Comparison of ENCODE assay signal across 10 cellular contexts in the genomic region with DNA sequence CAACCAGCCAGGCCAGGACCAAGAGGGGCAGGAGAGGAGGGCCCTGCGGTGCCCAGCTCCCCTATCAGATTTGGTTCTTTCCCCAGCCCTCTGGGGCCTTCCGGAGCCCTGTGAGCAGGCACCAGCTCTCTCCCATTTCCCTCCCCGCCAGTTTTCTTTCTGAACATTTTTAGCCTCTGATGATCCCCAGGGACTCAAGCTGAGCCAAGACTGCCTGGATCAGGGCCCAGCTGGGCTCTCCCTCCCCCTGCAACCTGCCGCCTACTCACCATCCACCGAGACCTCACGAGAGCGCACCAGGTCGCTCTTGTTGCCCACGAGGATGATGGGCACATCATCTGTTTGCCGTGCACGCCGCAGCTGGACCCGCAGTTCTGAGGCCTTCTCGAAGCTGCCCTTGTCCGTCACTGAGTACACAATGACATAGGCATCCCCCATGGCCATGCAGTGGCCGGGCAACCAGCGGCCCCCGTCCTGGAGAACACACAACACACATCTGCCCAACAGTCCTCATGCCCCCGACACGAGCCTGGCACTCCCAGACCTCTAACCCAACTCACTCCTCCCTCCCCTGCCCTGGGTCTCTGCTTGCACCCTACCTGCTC. TPM values are rescaled to one million over a fixed set of nuclear protein-coding genes. Genes with fewer than 3 reads are reported as not detected.
DNase-seq lines count a peak whose midpoint lies in the region; ATAC-seq and TF ChIP-seq lines count a peak whose summit lies in the region.
"Had no signal": no experiment of that assay in that cellular context is flagged by ENCODE, and none has a peak within 500 bp of the region (broad histone marks: within the 10 kb centered on the region; RNA-seq: fewer than 3 reads in every experiment).

No MANE protein-coding gene starts in this region.

- H3K9me3 ChIP-seq in HEK293 (ENCODE audit: control insufficient read depth, insufficient read depth, low read depth, low read length) (no peaks in the 10 kb centered on the region), WERI-Rb-1 (ENCODE audit: severe bottlenecking) (no peaks in the 10 kb centered on the region), heart right ventricle (no peaks in the 10 kb centered on the region)

- 22 to 35% methylated on average over 20 of the region's 20 CpGs for WGBS in heart right ventricle, 2 donors

- no peaks in the 10 kb centered on the region for H3K9me3 Mint-ChIP-seq in stimulated activated effector memory CD8-positive, alpha-beta T cell treated with anti-CD3 and anti-CD28 coated beads, Interleukin-12 subunit alpha, Interleukin-12 subunit beta, amount 100 ng/mL, for 72 hours
- H3K9me3 Mint-ChIP-seq in activated CD4-positive, alpha-beta T cell treated with anti-CD3 and anti-CD28 coated beads, Interleukin-2, amount 10 ng/mL, durations not matched to agents 24 days and 14 days: no peaks in the 10 kb centered on the region
- no peaks in the 10 kb centered on the region for H3K9me3 Mint-ChIP-seq in stimulated activated naive CD8-positive, alpha-beta T cell treated with anti-CD3 and anti-CD28 coated beads, Interleukin-15, amount 100 ng/mL, for 72 hours
- no peaks in the 10 kb centered on the region for H3K9me3 Mint-ChIP-seq in activated CD4-positive, alpha-beta memory T cell treated with anti-CD3 and anti-CD28 coated beads, Interleukin-2, amount 10 ng/mL, durations not matched to agents 7 days and 5 days
- H3K9me3 Mint-ChIP-seq: activated T-helper 1 cell treated with anti-CD3 and anti-CD28 coated beads, Interleukin-12 subunit alpha, Interleukin-12 subunit beta, Interleukin-2, Interleukin-4 antibody, amounts not matched to agents 30 ng/mL and 10 ng/mL and 1 ng/mL, durations not matched to agents 14 hours and 24 hours and 36 hours had no signal

- H3K36me3 ChIP-seq in HEK293 (ENCODE audit: control insufficient read depth in 2 of 2, insufficient read depth in 1 of 2, low read length in 2 of 2): no peaks in the 10 kb centered on the region
- peaks cover 36% of the 10 kb centered on the region for H3K36me3 ChIP-seq in WERI-Rb-1
- peaks cover 0 to 14% (median 0%) of the 10 kb centered on the region in 9 donors for H3K36me3 ChIP-seq in heart right ventricle

- H3K36me3 Mint-ChIP-seq in stimulated activated effector memory CD8-positive, alpha-beta T cell treated with anti-CD3 and anti-CD28 coated beads, Interleukin-12 subunit alpha, Interleukin-12 subunit beta, amount 100 ng/mL, for 72 hours: no peaks in the 10 kb centered on the region
- no peaks in the 10 kb centered on the region for H3K36me3 Mint-ChIP-seq in activated CD4-positive, alpha-beta T cell treated with anti-CD3 and anti-CD28 coated beads, Interleukin-2, amount 10 ng/mL, durations not matched to agents 24 days and 14 days (ENCODE audit: low read depth)
- H3K36me3 Mint-ChIP-seq in activated CD4-positive, alpha-beta memory T cell treated with anti-CD3 and anti-CD28 coated beads, Interleukin-2, amount 10 ng/mL, durations not matched to agents 7 days and 5 days (ENCODE audit: low read depth): no peaks in the 10 kb centered on the region

- peaks cover 38% of the 10 kb centered on the region for H3K27me3 Mint-ChIP-seq in activated CD4-positive, alpha-beta T cell treated with anti-CD3 and anti-CD28 coated beads, Interleukin-2, amount 10 ng/mL, durations not matched to agents 24 days and 14 days
- peaks cover 73% of the 10 kb centered on the region for H3K27me3 Mint-ChIP-seq in stimulated activated naive CD8-positive, alpha-beta T cell treated with anti-CD3 and anti-CD28 coated beads, Interleukin-15, amount 100 ng/mL, for 72 hours
- H3K27me3 Mint-ChIP-seq in activated CD4-positive, alpha-beta memory T cell treated with anti-CD3 and anti-CD28 coated beads, Interleukin-2, amount 10 ng/mL, durations not matched to agents 7 days and 5 days: peaks cover 50% of the 10 kb centered on the region

- H3K27me3 ChIP-seq in WERI-Rb-1 (ENCODE audit: insufficient read depth, low read depth, severe bottlenecking): no peaks in the 10 kb centered on the region
- H3K27me3 ChIP-seq in heart right ventricle: peaks cover 0 to 63% (median 21%) of the 10 kb centered on the region in 7 donors

- CTCF ChIA-PET in HEK293 (lab: Yijun Ruan, JAX): interaction anchor here (15.1 kb wide), 1 partner anchor 25 kb away, joined by 268 read pairs; no protein-coding TSS in a partner anchor
- CTCF ChIA-PET in activated CD4-positive, alpha-beta memory T cell treated with anti-CD3 and anti-CD28 coated beads, Interleukin-2, amount 10 ng/mL, durations not matched to agents 7 days and 5 days (lab: Charles Lee): no interaction called here

- H3K4me1 ChIP-seq in HEK293 (ENCODE audit: control insufficient read depth, insufficient read depth, low read length): no peaks in the 10 kb centered on the region; the same call in 1 of the 2 replicates
- H3K4me1 ChIP-seq in heart right ventricle: peaks cover 10 to 91% (median 41%) of the 10 kb centered on the region in 9 donors

- DNase-seq in WERI-Rb-1: peak; percentile 60
- DNase-seq in heart right ventricle: peak; percentile 67 to 78
- DNase-seq in stimulated activated effector memory CD8-positive, alpha-beta T cell treated with anti-CD3 and anti-CD28 coated beads, Interleukin-12 subunit alpha, Interleukin-12 subunit beta, amount 100 ng/mL, for 72 hours (ENCODE audit: low spot score in 2 of 2): no peak
- no peak for DNase-seq in activated CD4-positive, alpha-beta T cell treated with anti-CD3 and anti-CD28 coated beads, Interleukin-2, amount 10 ng/mL, durations not matched to agents 24 days and 14 days
- DNase-seq in stimulated activated naive CD8-positive, alpha-beta T cell treated with anti-CD3 and anti-CD28 coated beads, Interleukin-15, amount 100 ng/mL, for 72 hours: no peak
- no peak for DNase-seq in activated CD4-positive, alpha-beta memory T cell treated with anti-CD3 and anti-CD28 coated beads, Interleukin-2, amount 10 ng/mL, durations not matched to agents 7 days and 5 days

- TF ChIP-seq CTCF in HEK293 (tag by site-specific recombination; IDR thresholded peaks at IDR 0.05) (no peak), WERI-Rb-1 (IDR thresholded peaks at IDR 0.05; ENCODE audit: low read depth, low read length) (no peak), heart right ventricle (IDR thresholded peaks at IDR 0.05) (no peak)

- peaks cover 34% of the 10 kb centered on the region for H3K4me1 Mint-ChIP-seq in stimulated activated effector memory CD8-positive, alpha-beta T cell treated with anti-CD3 and anti-CD28 coated beads, Interleukin-12 subunit alpha, Interleukin-12 subunit beta, amount 100 ng/mL, for 72 hours
- peaks cover 24% of the 10 kb centered on the region for H3K4me1 Mint-ChIP-seq in activated CD4-positive, alpha-beta T cell treated with anti-CD3 and anti-CD28 coated beads, Interleukin-2, amount 10 ng/mL, durations not matched to agents 24 days and 14 days
- H3K4me1 Mint-ChIP-seq in stimulated activated naive CD8-positive, alpha-beta T cell treated with anti-CD3 and anti-CD28 coated beads, Interleukin-15, amount 100 ng/mL, for 72 hours: peaks cover 30% of the 10 kb centered on the region
- H3K4me1 Mint-ChIP-seq in activated CD4-positive, alpha-beta memory T cell treated with anti-CD3 and anti-CD28 coated beads, Interleukin-2, amount 10 ng/mL, durations not matched to agents 7 days and 5 days: peaks cover 22% of the 10 kb centered on the region

- H3K27ac ChIP-seq in HEK293 (ENCODE audit: extremely low read depth, low read depth, low read length) (no peak overlapping the region), WERI-Rb-1 (peak overlapping the region; percentile 78), heart right ventricle (peak overlapping the region; percentile 77 to 97 (median 90))

- H3K4me3 Mint-ChIP-seq in stimulated activated effector memory CD8-positive, alpha-beta T cell treated with anti-CD3 and anti-CD28 coated beads, Interleukin-12 subunit alpha, Interleukin-12 subunit beta, amount 100 ng/mL, for 72 hours: peak overlapping the region; percentile 69
- no peak overlapping the region for H3K4me3 Mint-ChIP-seq in activated CD4-positive, alpha-beta T cell treated with anti-CD3 and anti-CD28 coated beads, Interleukin-2, amount 10 ng/mL, durations not matched to agents 24 days and 14 days
- no peak overlapping the region for H3K4me3 Mint-ChIP-seq in stimulated activated naive CD8-positive, alpha-beta T cell treated with anti-CD3 and anti-CD28 coated beads, Interleukin-15, amount 100 ng/mL, for 72 hours
- H3K4me3 Mint-ChIP-seq in activated CD4-positive, alpha-beta memory T cell treated with anti-CD3 and anti-CD28 coated beads, Interleukin-2, amount 10 ng/mL, durations not matched to agents 7 days and 5 days: no peak overlapping the region

- peak in 7 of 8 donors; percentile 12 to 51 (median 31) for ATAC-seq in heart right ventricle
- ATAC-seq in stimulated activated effector memory CD8-positive, alpha-beta T cell treated with anti-CD3 and anti-CD28 coated beads, Interleukin-12 subunit alpha, Interleukin-12 subunit beta, amount 100 ng/mL, for 72 hours: no peak
- ATAC-seq in stimulated activated naive CD8-positive, alpha-beta T cell treated with anti-CD3 and anti-CD28 coated beads, Interleukin-15, amount 100 ng/mL, for 72 hours: no peak
- no peak for ATAC-seq in GM21423 (IDR thresholded peaks at IDR 0.05; ENCODE audit: unreplicated experiment)

- no peak overlapping the region for H3K27ac Mint-ChIP-seq in stimulated activated effector memory CD8-positive, alpha-beta T cell treated with anti-CD3 and anti-CD28 coated beads, Interleukin-12 subunit alpha, Interleukin-12 subunit beta, amount 100 ng/mL, for 72 hours
- no peak overlapping the region for H3K27ac Mint-ChIP-seq in activated CD4-positive, alpha-beta T cell treated with anti-CD3 and anti-CD28 coated beads, Interleukin-2, amount 10 ng/mL, durations not matched to agents 24 days and 14 days
- no peak overlapping the region for H3K27ac Mint-ChIP-seq in stimulated activated naive CD8-positive, alpha-beta T cell treated with anti-CD3 and anti-CD28 coated beads, Interleukin-15, amount 100 ng/mL, for 72 hours
- H3K27ac Mint-ChIP-seq in activated CD4-positive, alpha-beta memory T cell treated with anti-CD3 and anti-CD28 coated beads, Interleukin-2, amount 10 ng/mL, durations not matched to agents 7 days and 5 days: no peak overlapping the region
- H3K27ac Mint-ChIP-seq: activated T-helper 1 cell treated with anti-CD3 and anti-CD28 coated beads, Interleukin-12 subunit alpha, Interleukin-12 subunit beta, Interleukin-2, Interleukin-4 antibody, amounts not matched to agents 30 ng/mL and 10 ng/mL and 1 ng/mL, durations not matched to agents 14 hours and 24 hours and 36 hours had no signal

- H3K4me3 ChIP-seq in HEK293 (ENCODE audit: low read depth, low read length) (no peak overlapping the region), WERI-Rb-1 (ENCODE audit: low read depth, low read length) (peak overlapping the region; percentile 24), heart right ventricle (peak overlapping the region; percentile 44 to 79 (median 68))

- POLR2A ChIA-PET in HEK293 (lab: Yijun Ruan, JAX): interaction anchor here (1.2 kb wide), 1 partner anchor 10 kb away, joined by 3 read pairs; no protein-coding TSS in a partner anchor
- POLR2A ChIA-PET in activated CD4-positive, alpha-beta memory T cell treated with anti-CD3 and anti-CD28 coated beads, Interleukin-2, amount 10 ng/mL, durations not matched to agents 7 days and 5 days (lab: Charles Lee): no interaction called here

- intact Hi-C loops in heart right ventricle (cut with DNase I): loop anchor here in 1 of 10 donors (1.0 kb wide), 1 partner anchor 20 kb away; no protein-coding TSS in a partner anchor
- intact Hi-C loops in activated CD4-positive, alpha-beta T cell treated with anti-CD3 and anti-CD28 coated beads, Interleukin-2, amount 10 ng/mL, durations not matched to agents 24 days and 14 days (cut with micrococcal nuclease): no loop called here

RNA-seq across cellular contexts. Expression of gene RRAD, which starts 2.0 kb away (rescaled TPM):
- total RNA-seq in heart right ventricle: 1,000 to 10,000 TPM in 1 of 10 donors, 100 to 1,000 TPM in 5, 10 to 100 TPM in 4; 48.4 to 1,227 (median 105) TPM
- polyA plus RNA-seq in heart right ventricle: 100 to 1,000 TPM; 176 to 435 TPM
- total RNA-seq in activated CD4-positive, alpha-beta T cell treated with anti-CD3 and anti-CD28 coated beads, Interleukin-2, amount 10 ng/mL, durations not matched to agents 24 days and 14 days: 1.3 TPM in 2 replicates
- total RNA-seq in activated CD4-positive, alpha-beta memory T cell treated with anti-CD3 and anti-CD28 coated beads, Interleukin-2, amount 10 ng/mL, durations not matched to agents 7 days and 5 days: 1 to 10 TPM; 1.0 to 1.3 TPM

RNA-seq across cellular contexts. Expression of gene CDH16, which starts 4.7 kb away (rescaled TPM):
- total RNA-seq in heart right ventricle: under 1 TPM in 3 of 10 donors, not detected in 7; 0.25 to 0.47 (median 0.47) TPM
- polyA plus RNA-seq in heart right ventricle: under 1 TPM; 0.15 to 0.59 TPM
- not detected in 2 replicates for total RNA-seq in activated CD4-positive, alpha-beta T cell treated with anti-CD3 and anti-CD28 coated beads, Interleukin-2, amount 10 ng/mL, durations not matched to agents 24 days and 14 days
- total RNA-seq in activated CD4-positive, alpha-beta memory T cell treated with anti-CD3 and anti-CD28 coated beads, Interleukin-2, amount 10 ng/mL, durations not matched to agents 7 days and 5 days: not detected
- total RNA-seq: activated T-helper 1 cell treated with anti-CD3 and anti-CD28 coated beads, Interleukin-12 subunit alpha, Interleukin-12 subunit beta, Interleukin-2, Interleukin-4 antibody, amounts not matched to agents 30 ng/mL and 10 ng/mL and 1 ng/mL, durations not matched to agents 14 hours and 24 hours and 36 hours had no signal
- polyA plus RNA-seq: neural cell had no signal

RNA-seq across cellular contexts. Expression of gene CIAO2B, which starts 10.9 kb away (rescaled TPM):
- total RNA-seq in heart right ventricle: 100 to 1,000 TPM; 103 to 196 (median 111) TPM
- 100 to 1,000 TPM; 189 to 743 TPM for polyA plus RNA-seq in heart right ventricle
- total RNA-seq in activated CD4-positive, alpha-beta T cell treated with anti-CD3 and anti-CD28 coated beads, Interleukin-2, amount 10 ng/mL, durations not matched to agents 24 days and 14 days: 170 and 176 TPM in 2 replicates
- 100 to 1,000 TPM; 116 to 121 TPM for total RNA-seq in activated CD4-positive, alpha-beta memory T cell treated with anti-CD3 and anti-CD28 coated beads, Interleukin-2, amount 10 ng/mL, durations not matched to agents 7 days and 5 days

RNA-seq across cellular contexts. Expression of gene CES2, which starts 12.0 kb away (rescaled TPM):
- total RNA-seq in heart right ventricle: 100 to 1,000 TPM in 3 of 10 donors, 10 to 100 TPM in 7; 56.1 to 194 (median 81.5) TPM
- 100 to 1,000 TPM in 1 of 2 donors, 10 to 100 TPM in 1; 25.1 to 145 TPM for polyA plus RNA-seq in heart right ventricle
- total RNA-seq in activated CD4-positive, alpha-beta T cell treated with anti-CD3 and anti-CD28 coated beads, Interleukin-2, amount 10 ng/mL, durations not matched to agents 24 days and 14 days: 30.6 and 33.6 TPM in 2 replicates
- 10 to 100 TPM; 32.9 to 33.5 TPM for total RNA-seq in activated CD4-positive, alpha-beta memory T cell treated with anti-CD3 and anti-CD28 coated beads, Interleukin-2, amount 10 ng/mL, durations not matched to agents 7 days and 5 days

RNA-seq across cellular contexts. Expression of gene CES3, which starts 37.7 kb away (rescaled TPM):
- total RNA-seq in heart right ventricle: 1 to 10 TPM in 6 of 10 donors, under 1 TPM in 4; 0.45 to 2.4 (median 1.1) TPM
- 1 to 10 TPM in 1 of 2 donors, under 1 TPM in 1; 0.07 to 2.8 TPM for polyA plus RNA-seq in heart right ventricle
- 6.8 and 7.0 TPM in 2 replicates for total RNA-seq in activated CD4-positive, alpha-beta T cell treated with anti-CD3 and anti-CD28 coated beads, Interleukin-2, amount 10 ng/mL, durations not matched to agents 24 days and 14 days
- 1 to 10 TPM; 6.1 to 6.3 TPM for total RNA-seq in activated CD4-positive, alpha-beta memory T cell treated with anti-CD3 and anti-CD28 coated beads, Interleukin-2, amount 10 ng/mL, durations not matched to agents 7 days and 5 days

Comparison
In these comparisons a context has a peak if more than half of its experiments do, and no peak if none do; other contexts are left out.
1. DNase-seq: peak in WERI-Rb-1 (single experiment) and heart right ventricle (2 of 2); none in stimulated activated effector memory CD8-positive, alpha-beta T cell treated with anti-CD3 and anti-CD28 coated beads, Interleukin-12 subunit alpha, Interleukin-12 subunit beta, amount 100 ng/mL, for 72 hours (0 of 2), activated CD4-positive, alpha-beta T cell treated with anti-CD3 and anti-CD28 coated beads, Interleukin-2, amount 10 ng/mL, durations not matched to agents 24 days and 14 days (single experiment), stimulated activated naive CD8-positive, alpha-beta T cell treated with anti-CD3 and anti-CD28 coated beads, Interleukin-15, amount 100 ng/mL, for 72 hours (0 of 2) and activated CD4-positive, alpha-beta memory T cell treated with anti-CD3 and anti-CD28 coated beads, Interleukin-2, amount 10 ng/mL, durations not matched to agents 7 days and 5 days (single experiment).
2. ATAC-seq: peak in heart right ventricle (7 of 8); none in stimulated activated effector memory CD8-positive, alpha-beta T cell treated with anti-CD3 and anti-CD28 coated beads, Interleukin-12 subunit alpha, Interleukin-12 subunit beta, amount 100 ng/mL, for 72 hours (single experiment), stimulated activated naive CD8-positive, alpha-beta T cell treated with anti-CD3 and anti-CD28 coated beads, Interleukin-15, amount 100 ng/mL, for 72 hours (single experiment) and GM21423 (single experiment).
3. RNA of gene RRAD, which starts 2.0 kb away (total RNA-seq): 48.4 to 1,227 TPM in heart right ventricle; 1.0 to 1.3 TPM in activated CD4-positive, alpha-beta memory T cell treated with anti-CD3 and anti-CD28 coated beads, Interleukin-2, amount 10 ng/mL, durations not matched to agents 7 days and 5 days and 1.3 TPM in activated CD4-positive, alpha-beta T cell treated with anti-CD3 and anti-CD28 coated beads, Interleukin-2, amount 10 ng/mL, durations not matched to agents 24 days and 14 days; every median in the first group is over 10 times any median in the second.